In genomic region chr7:41702635-41703371, GRCh38 we compare ENCODE assay signal across 10 cellular contexts. TPM values are rescaled to one million over a fixed set of nuclear protein-coding genes. Genes with fewer than 3 reads are reported as not detected.
DNase-seq lines count a peak whose midpoint lies in the region; ATAC-seq and TF ChIP-seq lines count a peak whose summit lies in the region.
"Had no signal": no experiment of that assay in that cellular context is flagged by ENCODE, and none has a peak within 500 bp of the region (broad histone marks: within the 10 kb centered on the region; RNA-seq: fewer than 3 reads in every experiment).

Gene INHBA, minus strand, starts transcription at chr7:41703090. Its CDS starts 2,716 bp downstream, at chr7:41700374.

- peak; percentile 98 for DNase-seq in ACHN
- DNase-seq in NCI-H460 (ENCODE audit: extremely low read depth, low read depth), result peak; percentile 66
- peak; percentile 66 for DNase-seq in dermis blood vessel endothelial cell
- DNase-seq in memory B cell (ENCODE audit: low spot score in 2 of 2), result no peak
- no peak for DNase-seq in activated CD4-positive, alpha-beta T cell treated with anti-CD3 and anti-CD28 coated beads, Interleukin-2, amount 50 U/mL, for 4 hours
- DNase-seq in GM13976 (ENCODE audit: low spot score), result no peak

- peaks cover 26% of the 10 kb centered on the region for H3K4me1 Mint-ChIP-seq in memory B cell

- in situ Hi-C loops in ACHN (cut with HindIII; ENCODE audit: low pct_ligation_motif_present, low pct_unique_long_range_greater_than_20kb, low sequenced_read_pairs), result no loop called here
- in situ Hi-C loops in GM13976 (cut with MboI; ENCODE audit: low sequenced_read_pairs, unreplicated experiment), result loop anchor here (25.0 kb wide), 1 partner anchor 691 kb away; no protein-coding TSS in a partner anchor

- no peak for TF ChIP-seq CTCF in GM13976 (IDR thresholded peaks at IDR 0.05; ENCODE audit: borderline replicate concordance, control extremely low read depth, extremely low read depth, insufficient read depth, missing control alignments)

- H3K27ac Mint-ChIP-seq in memory B cell, result peak within 1 kb of the TSS; percentile 6
- H3K27ac Mint-ChIP-seq: activated naive CD8-positive, alpha-beta T cell had no signal

- H3K36me3 Mint-ChIP-seq in memory B cell, result no peaks in the 10 kb centered on the region
- H3K36me3 Mint-ChIP-seq: activated naive CD8-positive, alpha-beta T cell had no signal

- H3K9me3 Mint-ChIP-seq in memory B cell, result no peaks in the 10 kb centered on the region

- ATAC-seq in memory B cell (ENCODE audit: low read depth) (no peak), HG03039 (IDR thresholded peaks at IDR 0.05; ENCODE audit: unreplicated experiment) (no peak), GM21717 (IDR thresholded peaks at IDR 0.05; ENCODE audit: unreplicated experiment) (no peak)

- peaks cover 17% of the 10 kb centered on the region for H3K27me3 Mint-ChIP-seq in memory B cell

- H3K4me3 Mint-ChIP-seq in memory B cell, result peak within 1 kb of the TSS; percentile 73

RNA-seq across cellular contexts. Expression of gene INHBA, which starts in this region (rescaled TPM):
- 2.7 and 3.1 TPM in 2 replicates for total RNA-seq in NCI-H460 (2014; rRNA removed; shearing (Covaris generic))
- polyA plus RNA-seq in NCI-H460 (2014; cell fraction: nucleus; rRNA removed), result 0.07 and 1.6 TPM in 2 replicates
- 0.60 and 1.0 TPM in 2 replicates for total RNA-seq in dermis blood vessel endothelial cell
- total RNA-seq: T-helper 2 cell treated with Interferon-gamma antibody and Interleukin-4, amounts not matched to agents 100 ng/mL and 5 ng/mL, for 36 hours had no signal

Comparison
In these comparisons a context has a peak if more than half of its experiments do, and no peak if none do; other contexts are left out.
1. DNase-seq: peak in ACHN (single experiment), NCI-H460 (single experiment) and dermis blood vessel endothelial cell (single experiment); none in memory B cell (0 of 2), activated CD4-positive, alpha-beta T cell treated with anti-CD3 and anti-CD28 coated beads, Interleukin-2, amount 50 U/mL, for 4 hours (0 of 2) and GM13976 (single experiment).